In the genomic region with DNA sequence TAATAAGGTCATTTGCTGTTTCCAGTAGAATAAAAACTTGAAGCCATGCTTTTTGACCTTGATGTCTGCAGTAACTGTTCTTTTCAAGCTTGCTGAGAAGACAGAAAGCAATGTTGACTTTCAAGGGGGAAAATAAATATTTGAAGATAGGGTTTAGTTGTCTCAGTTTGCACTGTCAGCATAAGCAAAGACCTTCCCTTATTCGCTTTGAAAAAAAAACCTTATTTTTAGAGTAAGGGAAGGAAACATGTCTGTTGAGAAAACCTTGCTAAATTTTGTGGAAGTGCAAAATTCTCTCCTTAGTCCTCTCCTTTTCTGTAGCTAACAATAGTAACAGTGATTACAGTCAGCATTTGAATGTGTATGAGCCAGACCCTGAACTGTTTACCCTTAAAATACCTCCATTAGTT, we compare ENCODE assay signal across 16 cellular contexts. TPM values are rescaled to one million over a fixed set of nuclear protein-coding genes. Genes with fewer than 3 reads are reported as not detected.
A peak's percentile ranks its signal among the peaks of the same experiment; 100 is the strongest.
DNase-seq lines count a peak whose midpoint lies in the region; ATAC-seq and TF ChIP-seq lines count a peak whose summit lies in the region.
"Had no signal": no experiment of that assay in that cellular context is flagged by ENCODE, and none has a peak within 500 bp of the region (broad histone marks: within the 10 kb centered on the region; RNA-seq: fewer than 3 reads in every experiment).

No MANE protein-coding gene starts in this region.

- H3K27ac ChIP-seq in BLaER1 treated with 17β-estradiol and CSF1 and Interleukin-3, amounts not matched to agents 10 nM and 100 nM = peak overlapping the region in 7 of 11 experiments; percentile 36 to 78 (median 70); a peak in 14 of 22 replicates
- H3K27ac ChIP-seq in HUES48 (ENCODE audit: low read depth, low read length) = peak overlapping the region; percentile 48
- peak overlapping the region; percentile 70 for H3K27ac ChIP-seq in VCaP
- H3K27ac ChIP-seq in liver (ENCODE audit: low read depth in 1 of 2, low read length in 2 of 2) = peak overlapping the region; percentile 36 to 59
- H3K27ac ChIP-seq: SJCRH30 had no signal

- peaks cover 51 to 99% (median 77%) of the 10 kb centered on the region in 10 experiments for H3K4me1 ChIP-seq in BLaER1 treated with 17β-estradiol and CSF1 and Interleukin-3, amounts not matched to agents 10 nM and 100 nM
- peaks cover 59% of the 10 kb centered on the region for H3K4me1 ChIP-seq in HUES48 (ENCODE audit: control insufficient read depth, insufficient read depth, low read length)
- peaks cover 13 to 73% (median 49%) of the 10 kb centered on the region in 4 donors for H3K4me1 ChIP-seq in liver (ENCODE audit: control insufficient read depth in 4 of 4, insufficient read depth in 4 of 4, low read length in 3 of 4)

- H3K4me3 Mint-ChIP-seq in effector memory CD8-positive, alpha-beta T cell = no peak overlapping the region
- H3K4me3 Mint-ChIP-seq: central memory CD8-positive, alpha-beta T cell had no signal

- TF ChIP-seq CTCF in VCaP (conservative IDR thresholded peaks at IDR 0.05) (no peak), liver (IDR thresholded peaks at IDR 0.05; ENCODE audit: low read depth, low read length, missing input control) (no peak)

- H3K27me3 ChIP-seq in BLaER1 treated with 17β-estradiol and CSF1 and Interleukin-3, amounts not matched to agents 10 nM and 100 nM = no peaks in the 10 kb centered on the region
- H3K27me3 ChIP-seq in HUES48 (ENCODE audit: control insufficient read depth, insufficient read depth, low read length) (no peaks in the 10 kb centered on the region), liver (ENCODE audit: control insufficient read depth in 4 of 4, insufficient read depth in 4 of 4, low read length in 3 of 4) (no peaks in the 10 kb centered on the region)
- H3K27me3 ChIP-seq: SJCRH30 had no signal

- no peak overlapping the region; a peak in 2 of 20 replicates for H3K4me3 ChIP-seq in BLaER1 treated with 17β-estradiol and CSF1 and Interleukin-3, amounts not matched to agents 10 nM and 100 nM
- H3K4me3 ChIP-seq in HUES48 (ENCODE audit: low read depth, low read length) (no peak overlapping the region), liver (ENCODE audit: low read depth in 1 of 3, low read length in 3 of 3) (no peak overlapping the region)
- H3K4me3 ChIP-seq: SJCRH30 had no signal

- peaks cover 60 to 77% of the 10 kb centered on the region in 2 donors for H3K4me1 Mint-ChIP-seq in effector memory CD8-positive, alpha-beta T cell (ENCODE audit: low read depth in 2 of 2)

- H3K9me3 Mint-ChIP-seq in effector memory CD8-positive, alpha-beta T cell = no peaks in the 10 kb centered on the region
- H3K9me3 Mint-ChIP-seq: activated naive CD4-positive, alpha-beta T cell treated with anti-CD3 and anti-CD28 coated beads, Interleukin-2, amount 50 U/mL, for 72 hours; central memory CD8-positive, alpha-beta T cell had no signal

- H3K36me3 Mint-ChIP-seq in effector memory CD8-positive, alpha-beta T cell (ENCODE audit: insufficient read depth) = no peaks in the 10 kb centered on the region
- H3K36me3 Mint-ChIP-seq: activated naive CD4-positive, alpha-beta T cell treated with anti-CD3 and anti-CD28 coated beads, Interleukin-2, amount 50 U/mL, for 72 hours had no signal

- peaks cover 0 to 7% (median 0%) of the 10 kb centered on the region in 11 experiments; a peak in 5 of 22 replicates for H3K9me3 ChIP-seq in BLaER1 treated with 17β-estradiol and CSF1 and Interleukin-3, amounts not matched to agents 10 nM and 100 nM (replicated peaks in 1 of 11)
- no peaks in the 10 kb centered on the region for H3K9me3 ChIP-seq in HUES48 (ENCODE audit: control insufficient read depth, insufficient read depth, low read length)
- H3K9me3 ChIP-seq in liver (ENCODE audit: control insufficient read depth in 4 of 4, low read length in 3 of 4) = no peaks in the 10 kb centered on the region
- H3K9me3 ChIP-seq: SJCRH30 had no signal

- peak overlapping the region; percentile 22 to 92 (median 69); a peak in 21 of 22 replicates for H3K4me2 ChIP-seq in BLaER1 treated with 17β-estradiol and CSF1 and Interleukin-3, amounts not matched to agents 10 nM and 100 nM

- no peaks in the 10 kb centered on the region for H3K27me3 Mint-ChIP-seq in effector memory CD8-positive, alpha-beta T cell
- H3K27me3 Mint-ChIP-seq: central memory CD8-positive, alpha-beta T cell had no signal

- no peak for DNase-seq in SW 1271 (lab: John Stamatoyannopoulos, UW)
- DNase-seq in effector memory CD8-positive, alpha-beta T cell = no peak
- DNase-seq: activated CD8-positive, alpha-beta memory T cell treated with anti-CD3 and anti-CD28 coated beads, Interleukin-2, amount 50 U/mL, for 4 hours; DND-41; hippocampal formation; NCI-H146; NCI-H510A treated with DMSO at 0.1 percent for 48 hours; SJCRH30 had no signal

- peaks cover 44 to 100% (median 98%) of the 10 kb centered on the region in 11 experiments for H4K20me1 ChIP-seq in BLaER1 treated with 17β-estradiol and CSF1 and Interleukin-3, amounts not matched to agents 10 nM and 100 nM

- peak; percentile 25 to 32 for TF ChIP-seq RAD21 in liver (IDR thresholded peaks at IDR 0.05)

- H3K9ac ChIP-seq in BLaER1 treated with 17β-estradiol and CSF1 and Interleukin-3, amounts not matched to agents 10 nM and 100 nM = peak overlapping the region in 7 of 11 experiments; percentile 4 to 58 (median 30); a peak in 10 of 22 replicates
- H3K9ac ChIP-seq in HUES48 (ENCODE audit: low read depth, low read length) = no peak overlapping the region
- no peak overlapping the region for H3K9ac ChIP-seq in liver (ENCODE audit: low read depth in 1 of 2, low read length in 2 of 2)

- ATAC-seq in SK-N-SH treated with all-trans-retinoic acid at 6 μM for 48 hours (no peak), HG02938 (IDR thresholded peaks at IDR 0.05; ENCODE audit: unreplicated experiment) (no peak)
- no peak for ATAC-seq in effector memory CD8-positive, alpha-beta T cell (replicated peaks)
- ATAC-seq: activated naive CD4-positive, alpha-beta T cell treated with anti-CD3 and anti-CD28 coated beads, Interleukin-2, amount 50 U/mL, for 72 hours had no signal

- 18% methylated on average over 1 of the region's 1 CpG for WGBS in liver

- H3K27ac Mint-ChIP-seq in effector memory CD8-positive, alpha-beta T cell = no peak overlapping the region
- H3K27ac Mint-ChIP-seq: activated naive CD4-positive, alpha-beta T cell treated with anti-CD3 and anti-CD28 coated beads, Interleukin-2, amount 50 U/mL, for 72 hours had no signal

- peaks cover 0 to 40% (median 23%) of the 10 kb centered on the region in 11 experiments; a peak in 13 of 22 replicates for H3K36me3 ChIP-seq in BLaER1 treated with 17β-estradiol and CSF1 and Interleukin-3, amounts not matched to agents 10 nM and 100 nM
- H3K36me3 ChIP-seq in HUES48 (ENCODE audit: control insufficient read depth, insufficient read depth, low read length) (no peaks in the 10 kb centered on the region), liver (ENCODE audit: control insufficient read depth in 4 of 4, insufficient read depth in 3 of 4, low read depth in 1 of 4, low read length in 3 of 4) (no peaks in the 10 kb centered on the region)

TF ChIP-seq in liver, 16 proteins besides CTCF, POLR2A, EP300 and RAD21 (continues in another document):
- TF ChIP-seq HNF4A (conservative IDR thresholded peaks at IDR 0.05) (peak; percentile 45 to 57), FOXA1 (IDR thresholded peaks at IDR 0.05) (peak; percentile 73), EGR1 (IDR thresholded peaks at IDR 0.05; ENCODE audit: low read depth in 2 of 2) (no peak), GABPA (IDR thresholded peaks at IDR 0.05 in 1 of 2, conservative IDR thresholded peaks at IDR 0.05 in 1 of 2) (no peak), JUND (IDR thresholded peaks at IDR 0.05) (peak; percentile 15 to 34), FOXA2 (IDR thresholded peaks at IDR 0.05) (peak; percentile 80), TAF1 (conservative IDR thresholded peaks at IDR 0.05) (no peak), ZBTB33 (IDR thresholded peaks at IDR 0.05) (peak; percentile 21)

TF ChIP-seq in SK-N-SH treated with all-trans-retinoic acid at 6 μM for 48 hours, 23 proteins besides CTCF, POLR2A, EP300 and RAD21:
- TF ChIP-seq, protein P1, sequence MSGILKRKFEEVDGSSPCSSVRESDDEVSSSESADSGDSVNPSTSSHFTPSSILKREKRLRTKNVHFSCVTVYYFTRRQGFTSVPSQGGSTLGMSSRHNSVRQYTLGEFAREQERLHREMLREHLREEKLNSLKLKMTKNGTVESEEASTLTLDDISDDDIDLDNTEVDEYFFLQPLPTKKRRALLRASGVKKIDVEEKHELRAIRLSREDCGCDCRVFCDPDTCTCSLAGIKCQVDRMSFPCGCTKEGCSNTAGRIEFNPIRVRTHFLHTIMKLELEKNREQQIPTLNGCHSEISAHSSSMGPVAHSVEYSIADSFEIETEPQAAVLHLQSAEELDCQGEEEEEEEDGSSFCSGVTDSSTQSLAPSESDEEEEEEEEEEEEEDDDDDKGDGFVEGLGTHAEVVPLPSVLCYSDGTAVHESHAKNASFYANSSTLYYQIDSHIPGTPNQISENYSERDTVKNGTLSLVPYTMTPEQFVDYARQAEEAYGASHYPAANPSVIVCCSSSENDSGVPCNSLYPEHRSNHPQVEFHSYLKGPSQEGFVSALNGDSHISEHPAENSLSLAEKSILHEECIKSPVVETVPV (CRISPR knock-in tag; IDR thresholded peaks at IDR 0.05) = no peak
- TF ChIP-seq ISL1 (CRISPR knock-in tag; IDR thresholded peaks at IDR 0.05) = no peak
- no peak for TF ChIP-seq OSR1 (CRISPR knock-in tag; IDR thresholded peaks at IDR 0.05)
- no peak for TF ChIP-seq TCF4 (CRISPR knock-in tag; IDR thresholded peaks at IDR 0.05; ENCODE audit: borderline replicate concordance)
- TF ChIP-seq ZFP30 (CRISPR knock-in tag; IDR thresholded peaks at IDR 0.05) = no peak
- no peak for TF ChIP-seq PPARA (CRISPR knock-in tag; IDR thresholded peaks at IDR 0.05; ENCODE audit: borderline replicate concordance)
- no peak for TF ChIP-seq ZC3H10 (CRISPR knock-in tag; IDR thresholded peaks at IDR 0.05)
- no peak for TF ChIP-seq SNAI2 (CRISPR knock-in tag; IDR thresholded peaks at IDR 0.05)
- no peak for TF ChIP-seq TOX (CRISPR knock-in tag; IDR thresholded peaks at IDR 0.05; ENCODE audit: borderline replicate concordance)
TF ChIP-seq in SK-N-SH treated with all-trans-retinoic acid at 6 μM for 48 hours: peak in this region for 0.

RNA-seq across cellular contexts. Expression of gene MAP4K4, which starts 43.1 kb away (rescaled TPM):
- 10 to 100 TPM; 33.7 to 40.0 TPM for total RNA-seq in liver
- polyA plus RNA-seq in liver = 10 to 100 TPM in 1 of 2 donors, 1 to 10 TPM in 1; 9.1 to 13.6 TPM

Comparison
In these comparisons a context has a peak if more than half of its experiments do, and no peak if none do; other contexts are left out.
1. H3K9ac ChIP-seq: peak in BLaER1 treated with 17β-estradiol and CSF1 and Interleukin-3, amounts not matched to agents 10 nM and 100 nM (7 of 11); none in HUES48 (single experiment) and liver (0 of 2).
2. Peak in every context shown above with its lines, with median percentiles within 50 percentile points of each other: H3K27ac ChIP-seq.